ENCODE assay signal across 19 cellular contexts in the genomic region with DNA sequence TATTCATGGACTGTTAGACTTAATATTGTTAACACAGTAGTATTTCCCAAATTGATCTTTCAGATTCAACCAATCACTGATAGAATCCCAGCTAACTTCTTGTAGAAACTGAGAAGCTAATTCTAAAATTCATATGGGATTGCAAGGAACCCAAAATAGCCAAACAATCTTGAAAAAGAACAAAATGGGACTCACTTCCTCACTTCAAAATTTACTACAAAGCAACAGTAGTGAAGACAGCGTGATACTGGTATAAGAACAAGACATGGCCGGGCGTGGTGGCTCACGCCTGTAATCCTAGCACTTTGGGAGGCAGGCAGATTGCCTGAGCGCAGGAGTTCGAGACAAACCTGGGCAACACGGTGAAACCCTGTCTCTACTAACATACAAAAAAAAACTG.
"Had no signal": no experiment of that assay in that cellular context is flagged by ENCODE, and none has a peak within 500 bp of the region (broad histone marks: within the 10 kb centered on the region; RNA-seq: fewer than 3 reads in every experiment).

No MANE protein-coding gene starts in this region.

- H3K27ac Mint-ChIP-seq: mesothelial cell of epicardium; natural killer cell treated with Interleukin-12 subunit alpha and Interleukin-12 subunit beta and Interleukin-15 and Interleukin-18, amount 100 ng/mL, for 72 hours; progenitor cell of endocrine pancreas; stimulated activated naive B cell treated with anti-CD40 and anti-IgM and Interleukin-4, amounts not matched to agents 10 μg/mL and 1 μg/mL and 100 μg/mL, for 72 hours had no signal

- H3K27me3 Mint-ChIP-seq: naive B cell; natural killer cell treated with Interleukin-12 subunit alpha and Interleukin-12 subunit beta and Interleukin-15 and Interleukin-18, amount 100 ng/mL, for 72 hours; progenitor cell of endocrine pancreas; stimulated activated naive B cell treated with anti-CD40 and anti-IgM and Interleukin-4, amounts not matched to agents 10 μg/mL and 1 μg/mL and 100 μg/mL, for 72 hours had no signal

- H3K4me3 Mint-ChIP-seq: mesothelial cell of epicardium; naive B cell; natural killer cell treated with Interleukin-12 subunit alpha and Interleukin-12 subunit beta and Interleukin-15 and Interleukin-18, amount 100 ng/mL, for 72 hours; stimulated activated naive B cell treated with anti-CD40 and anti-IgM and Interleukin-4, amounts not matched to agents 10 μg/mL and 1 μg/mL and 100 μg/mL, for 72 hours had no signal

- DNase-seq: islet precursor cell; left ventricle myocardium inferior; mesendoderm; naive B cell; ovary; stimulated activated CD4-positive, alpha-beta T cell treated with anti-CD3 and anti-CD28 coated beads, Interleukin-12 subunit alpha, Interleukin-12 subunit beta, amount 100 ng/mL, for 4 hours; stimulated activated CD4-positive, alpha-beta T cell treated with anti-CD3 and anti-CD28 coated beads, Interleukin-15, amount 100 ng/mL, for 24 hours; stimulated activated CD4-positive, alpha-beta T cell treated with anti-CD3 and anti-CD28 coated beads, Interleukin-2, amount 100 ng/mL, for 24 hours; stimulated activated CD4-positive, alpha-beta T cell treated with anti-CD3 and anti-CD28 coated beads, Interleukin-4, amount 100 ng/mL, for 1 hour; stimulated activated naive B cell treated with anti-CD40 and anti-IgM and Interleukin-4, amounts not matched to agents 10 μg/mL and 1 μg/mL and 100 μg/mL, for 72 hours; stimulated activated naive CD8-positive, alpha-beta T cell treated with anti-CD3 and anti-CD28 coated beads, Interleukin-15, Interleukin-2, amounts not matched to agents 100 U/mL and 50 U/mL, for 24 hours; stomach; testis; thyroid gland; transverse colon; upper lobe of left lung had no signal
